In the genomic region with DNA sequence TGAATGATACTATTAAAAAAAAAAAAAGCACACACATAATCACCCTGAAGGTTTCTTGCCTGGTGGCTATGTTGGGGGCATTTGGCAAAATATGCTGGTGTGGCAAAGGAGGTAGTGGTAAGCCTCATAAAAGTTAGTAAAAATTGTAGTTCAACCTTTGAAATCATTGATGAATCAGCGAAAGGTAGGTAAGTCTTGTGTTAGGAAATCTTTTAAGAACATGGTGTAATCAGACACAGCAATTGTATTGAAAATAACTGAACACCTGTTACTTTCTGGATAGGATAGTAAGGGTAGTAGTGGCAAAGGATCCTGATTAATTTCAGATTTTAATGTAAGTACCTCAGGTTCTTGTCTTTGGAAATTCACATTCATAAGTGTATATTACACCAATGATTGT, we compare ENCODE assay signal across 27 cellular contexts. TPM values are rescaled to one million over a fixed set of nuclear protein-coding genes. Genes with fewer than 3 reads are reported as not detected.
"Had no signal": no experiment of that assay in that cellular context is flagged by ENCODE, and none has a peak within 500 bp of the region (broad histone marks: within the 10 kb centered on the region; RNA-seq: fewer than 3 reads in every experiment).

No MANE protein-coding gene starts in this region.

- H3K4me1 ChIP-seq: adrenal gland had no signal

- H3K27ac Mint-ChIP-seq: activated CD4-positive, alpha-beta memory T cell treated with anti-CD3 and anti-CD28 coated beads for 36 hours; activated T-helper 2 cell treated with anti-CD3 and anti-CD28 coated beads, Interferon-gamma antibody, Interleukin-2, Interleukin-4, amounts not matched to agents 10 μg/mL and 5 μg/mL and 100 μg/mL, durations not matched to agents 14 hours and 24 hours and 36 hours had no signal

- H3K9me3 ChIP-seq: adrenal gland, MG63 had no signal

- H3K4me3 Mint-ChIP-seq: activated CD4-positive, alpha-beta memory T cell treated with anti-CD3 and anti-CD28 coated beads for 36 hours; activated naive CD4-positive, alpha-beta T cell treated with anti-CD3 and anti-CD28 coated beads, Interleukin-2, amount 10 ng/mL, durations not matched to agents 7 days and 5 days; activated naive CD8-positive, alpha-beta T cell treated with anti-CD3 and anti-CD28 coated beads, Interleukin-2, amount 10 ng/mL, durations not matched to agents 7 days and 5 days had no signal

- H3K27me3 ChIP-seq: adrenal gland, MG63 had no signal

- H3K4me3 ChIP-seq: adrenal gland, MG63 had no signal

- H3K27ac ChIP-seq: adrenal gland had no signal

- DNase-seq: activated CD4-positive, alpha-beta memory T cell treated with anti-CD3 and anti-CD28 coated beads for 36 hours; activated CD4-positive, alpha-beta T cell treated with anti-CD3 and anti-CD28 coated beads for 4 hours; activated gamma-delta T cell treated with Interleukin-2 at 50 U/mL for 16 hours; activated naive CD4-positive, alpha-beta T cell treated with anti-CD3 and anti-CD28 coated beads, Interleukin-2, amount 10 ng/mL, durations not matched to agents 7 days and 5 days; activated naive CD8-positive, alpha-beta T cell treated with anti-CD3 and anti-CD28 coated beads, Interleukin-2, amount 10 ng/mL, durations not matched to agents 7 days and 5 days; activated T-cell treated with anti-CD3 and anti-CD28 coated beads for 4 hours; activated T-cell treated with anti-CD3 and anti-CD28 coated beads, Interleukin-2, amount 50 U/mL, for 48 hours; adrenal gland; anterior cingulate cortex; cerebellar nuclear complex; KG1; MG63; MV-4-11; NCI-H1105; NCI-H1436; NCI-H1694 treated with DMSO at 0.1 percent for 48 hours; NCI-H2029 treated with DMSO at 0.1 percent for 48 hours; NCI-H345; NCI-H510A; NCI-H526 treated with DMSO at 0.1 percent for 48 hours; PC-3; SIG-M5; T-helper 2 cell; T1000 had no signal

- H3K27me3 Mint-ChIP-seq: activated CD4-positive, alpha-beta memory T cell treated with anti-CD3 and anti-CD28 coated beads for 36 hours; activated naive CD4-positive, alpha-beta T cell treated with anti-CD3 and anti-CD28 coated beads, Interleukin-2, amount 10 ng/mL, durations not matched to agents 7 days and 5 days; activated naive CD8-positive, alpha-beta T cell treated with anti-CD3 and anti-CD28 coated beads, Interleukin-2, amount 10 ng/mL, durations not matched to agents 7 days and 5 days had no signal

- ATAC-seq: PC-3 had no signal

- H3K9me3 Mint-ChIP-seq: activated CD4-positive, alpha-beta memory T cell treated with anti-CD3 and anti-CD28 coated beads for 36 hours; activated naive CD4-positive, alpha-beta T cell treated with anti-CD3 and anti-CD28 coated beads, Interleukin-2, amount 10 ng/mL, durations not matched to agents 7 days and 5 days; activated naive CD8-positive, alpha-beta T cell treated with anti-CD3 and anti-CD28 coated beads, Interleukin-2, amount 10 ng/mL, durations not matched to agents 7 days and 5 days; activated T-helper 2 cell treated with anti-CD3 and anti-CD28 coated beads, Interferon-gamma antibody, Interleukin-2, Interleukin-4, amounts not matched to agents 10 μg/mL and 5 μg/mL and 100 μg/mL, durations not matched to agents 14 hours and 24 hours and 36 hours had no signal

RNA-seq across cellular contexts. Expression of gene CALML5, which starts 40.9 kb away (rescaled TPM):
- total RNA-seq: activated CD4-positive, alpha-beta memory T cell treated with anti-CD3 and anti-CD28 coated beads for 36 hours; activated CD8-positive, alpha-beta memory T cell treated with anti-CD3 and anti-CD28 coated beads for 36 hours; activated naive CD8-positive, alpha-beta T cell treated with anti-CD3 and anti-CD28 coated beads, Interleukin-2, amount 10 ng/mL, durations not matched to agents 7 days and 5 days; activated T-helper 2 cell treated with anti-CD3 and anti-CD28 coated beads, Interferon-gamma antibody, Interleukin-2, Interleukin-4, amounts not matched to agents 10 μg/mL and 5 μg/mL and 100 μg/mL, durations not matched to agents 14 hours and 24 hours and 36 hours; adrenal gland; cardiac septum; PC-3 had no signal
- polyA plus RNA-seq: adrenal gland had no signal

RNA-seq across cellular contexts. Expression of gene TUBAL3, which starts 53.8 kb away (rescaled TPM):
- total RNA-seq: activated CD4-positive, alpha-beta memory T cell treated with anti-CD3 and anti-CD28 coated beads for 36 hours; activated CD8-positive, alpha-beta memory T cell treated with anti-CD3 and anti-CD28 coated beads for 36 hours; activated naive CD8-positive, alpha-beta T cell treated with anti-CD3 and anti-CD28 coated beads, Interleukin-2, amount 10 ng/mL, durations not matched to agents 7 days and 5 days; activated T-helper 2 cell treated with anti-CD3 and anti-CD28 coated beads, Interferon-gamma antibody, Interleukin-2, Interleukin-4, amounts not matched to agents 10 μg/mL and 5 μg/mL and 100 μg/mL, durations not matched to agents 14 hours and 24 hours and 36 hours; adrenal gland; PC-3 had no signal
- polyA plus RNA-seq: adrenal gland had no signal
